In the genomic region with DNA sequence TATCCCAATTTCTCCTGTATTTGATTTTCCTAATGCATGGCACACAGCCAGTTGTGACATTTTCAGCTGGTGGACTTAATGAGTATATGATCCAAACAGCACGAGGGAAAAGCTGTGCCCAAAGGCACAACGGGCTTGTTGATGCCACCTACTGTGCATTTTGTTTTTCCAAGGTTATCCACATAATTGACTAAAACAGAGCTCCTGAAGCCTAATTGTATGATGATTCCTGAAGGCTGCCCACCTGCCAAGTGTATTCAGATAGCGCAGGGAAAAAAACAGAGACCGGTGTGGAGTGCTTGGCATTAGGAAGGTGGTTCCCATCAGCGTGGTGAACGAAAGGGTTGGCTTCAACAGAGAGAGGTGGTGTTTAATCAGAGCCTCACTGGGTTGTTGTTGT, we compare ENCODE assay signal across 1 cellular context.
TF ChIP-seq lines count a peak whose summit lies in the region.

No MANE protein-coding gene starts in this region.

TF ChIP-seq in IMR-90, 13 proteins besides CTCF, POLR2A, EP300 and RAD21:
- no peak for TF ChIP-seq BHLHE40 (IDR thresholded peaks at IDR 0.05; ENCODE audit: low read depth, low read length)
- TF ChIP-seq RCOR1 (IDR thresholded peaks at IDR 0.05; ENCODE audit: insufficient replicate concordance, low read length), result no peak
- no peak for TF ChIP-seq RFX5 (IDR thresholded peaks at IDR 0.05; ENCODE audit: low read depth, low read length)
- TF ChIP-seq ELK1 (IDR thresholded peaks at IDR 0.05; ENCODE audit: borderline replicate concordance, low read depth, low read length), result no peak
- TF ChIP-seq FOS (IDR thresholded peaks at IDR 0.05; ENCODE audit: low read depth, low read length), result no peak
- no peak for TF ChIP-seq CEBPB (IDR thresholded peaks at IDR 0.05; ENCODE audit: low read depth, low read length)
- no peak for TF ChIP-seq MAZ (IDR thresholded peaks at IDR 0.05; ENCODE audit: borderline replicate concordance, low read depth, low read length)
